ENCODE assay signal across 8 cellular contexts in genomic region chr13:19984430-19985218, GRCh38. TPM values are rescaled to one million over a fixed set of nuclear protein-coding genes. Genes with fewer than 3 reads are reported as not detected.
DNase-seq lines count a peak whose midpoint lies in the region; ATAC-seq and TF ChIP-seq lines count a peak whose summit lies in the region.

No MANE protein-coding gene starts in this region.

- POLR2A ChIA-PET in Panc1 (lab: Charles Lee): no interaction called here

- no peaks in the 10 kb centered on the region for H3K9me3 Mint-ChIP-seq in neural crest cell

- H3K27ac ChIP-seq in Panc1 (ENCODE audit: low read length): no peak overlapping the region

- H3K36me3 ChIP-seq in Panc1 (ENCODE audit: control insufficient read depth, insufficient read depth, low read length): no peaks in the 10 kb centered on the region; the same call in 1 of the 2 replicates

- H3K4me3 Mint-ChIP-seq in neural crest cell: no peak overlapping the region

- peaks cover 16% of the 10 kb centered on the region for H3K36me3 Mint-ChIP-seq in neural crest cell (ENCODE audit: low read depth)

- H3K27me3 ChIP-seq in Panc1 (ENCODE audit: control insufficient read depth, insufficient read depth, low read length): no peaks in the 10 kb centered on the region

- no TSS peak for BruUV-seq in Panc1 (replicated peaks; lab: Mats Ljungman, UMichigan)

- DNase-seq in Ammon's horn (ENCODE audit: low spot score) (peak; percentile 27), GM13977 (ENCODE audit: low spot score) (peak; percentile 63), Panc1 (ENCODE audit: low read depth, low spot score) (peak; percentile 2), epithelial cell of esophagus (ENCODE audit: low read depth) (peak; percentile 29), neural crest cell (ENCODE audit: low read depth, low spot score) (no peak)
- no peak for DNase-seq in stimulated activated CD4-positive, alpha-beta T cell treated with anti-CD3 and anti-CD28 coated beads, Interleukin-12 subunit alpha, Interleukin-12 subunit beta, amount 100 ng/mL, for 4 hours

- intact Hi-C loops in Panc1 (cut with micrococcal nuclease; ENCODE audit: unreplicated experiment): no loop called here

- ATAC-seq in HG03060 (IDR thresholded peaks at IDR 0.05; ENCODE audit: low read depth, unreplicated experiment) (peak; percentile 67), Panc1 (no peak), GM18873 (IDR thresholded peaks at IDR 0.05; ENCODE audit: low FRiP score, unreplicated experiment) (no peak)

- H3K27ac Mint-ChIP-seq in neural crest cell (ENCODE audit: unreplicated experiment): no peak overlapping the region

- peaks cover 19% of the 10 kb centered on the region for H3K4me1 Mint-ChIP-seq in neural crest cell

- H3K27me3 Mint-ChIP-seq in neural crest cell (ENCODE audit: low read depth): no peaks in the 10 kb centered on the region

- peak; percentile 48 for TF ChIP-seq CTCF in GM13977 (IDR thresholded peaks at IDR 0.05; ENCODE audit: extremely low read depth, insufficient read depth, missing control alignments)
- peak; percentile 59; the same call in 1 of the 2 replicates for TF ChIP-seq CTCF in Panc1 (IDR thresholded peaks at IDR 0.05)
- TF ChIP-seq CTCF in epithelial cell of esophagus (IDR thresholded peaks at IDR 0.05; ENCODE audit: insufficient read depth, low read depth, low read length, missing control alignments): peak; percentile 55
- peak; percentile 71 for TF ChIP-seq CTCF in neural crest cell (conservative IDR thresholded peaks at IDR 0.05)

- no peaks in the 10 kb centered on the region for H3K4me1 ChIP-seq in Panc1 (ENCODE audit: control insufficient read depth, insufficient read depth, low read length)

- H3K4me3 ChIP-seq in Panc1 (ENCODE audit: low read depth in 2 of 2, low read length in 2 of 2): no peak overlapping the region
- H3K4me3 ChIP-seq in epithelial cell of esophagus (ENCODE audit: low read length): no peak overlapping the region

- CTCF ChIA-PET in Panc1 (lab: Charles Lee): interaction anchor here (0.5 to 0.8 kb wide), 4 partner anchors 25 to 176 kb away, joined by 3 to 7 read pairs (median 3); no protein-coding TSS in a partner anchor

- in situ Hi-C loops in GM13977 (cut with MboI; ENCODE audit: low pct_unique_long_range_greater_than_20kb, low sequenced_read_pairs, unreplicated experiment): no loop called here
- in situ Hi-C loops in Panc1 (cut with HindIII; ENCODE audit: low pct_unique_long_range_greater_than_20kb, low sequenced_read_pairs): no loop called here

- H3K9me3 ChIP-seq in Panc1 (ENCODE audit: control insufficient read depth, insufficient read depth, low read depth, low read length): no peaks in the 10 kb centered on the region

RNA-seq across cellular contexts. Expression of gene ZMYM2, which starts 26.1 kb away (rescaled TPM):
- total RNA-seq in Panc1 (2021; ENCODE audit: unreplicated experiment): 64.3 TPM
- 21.5 TPM for polyA plus RNA-seq in Panc1 (2012; ENCODE audit: insufficient read length)
- total RNA-seq in neural crest cell: 134 TPM in 2 replicates

Comparison
In these comparisons a context has a peak if more than half of its experiments do, and no peak if none do; other contexts are left out.
1. DNase-seq: peak in Ammon's horn (single experiment), GM13977 (single experiment), Panc1 (single experiment) and epithelial cell of esophagus (single experiment); none in neural crest cell (single experiment) and stimulated activated CD4-positive, alpha-beta T cell treated with anti-CD3 and anti-CD28 coated beads, Interleukin-12 subunit alpha, Interleukin-12 subunit beta, amount 100 ng/mL, for 4 hours (single experiment).
2. Peak in every context shown above with its lines, with median percentiles within 50 percentile points of each other: CTCF ChIP-seq.